ENCODE assay signal across 14 cellular contexts in the genomic region with DNA sequence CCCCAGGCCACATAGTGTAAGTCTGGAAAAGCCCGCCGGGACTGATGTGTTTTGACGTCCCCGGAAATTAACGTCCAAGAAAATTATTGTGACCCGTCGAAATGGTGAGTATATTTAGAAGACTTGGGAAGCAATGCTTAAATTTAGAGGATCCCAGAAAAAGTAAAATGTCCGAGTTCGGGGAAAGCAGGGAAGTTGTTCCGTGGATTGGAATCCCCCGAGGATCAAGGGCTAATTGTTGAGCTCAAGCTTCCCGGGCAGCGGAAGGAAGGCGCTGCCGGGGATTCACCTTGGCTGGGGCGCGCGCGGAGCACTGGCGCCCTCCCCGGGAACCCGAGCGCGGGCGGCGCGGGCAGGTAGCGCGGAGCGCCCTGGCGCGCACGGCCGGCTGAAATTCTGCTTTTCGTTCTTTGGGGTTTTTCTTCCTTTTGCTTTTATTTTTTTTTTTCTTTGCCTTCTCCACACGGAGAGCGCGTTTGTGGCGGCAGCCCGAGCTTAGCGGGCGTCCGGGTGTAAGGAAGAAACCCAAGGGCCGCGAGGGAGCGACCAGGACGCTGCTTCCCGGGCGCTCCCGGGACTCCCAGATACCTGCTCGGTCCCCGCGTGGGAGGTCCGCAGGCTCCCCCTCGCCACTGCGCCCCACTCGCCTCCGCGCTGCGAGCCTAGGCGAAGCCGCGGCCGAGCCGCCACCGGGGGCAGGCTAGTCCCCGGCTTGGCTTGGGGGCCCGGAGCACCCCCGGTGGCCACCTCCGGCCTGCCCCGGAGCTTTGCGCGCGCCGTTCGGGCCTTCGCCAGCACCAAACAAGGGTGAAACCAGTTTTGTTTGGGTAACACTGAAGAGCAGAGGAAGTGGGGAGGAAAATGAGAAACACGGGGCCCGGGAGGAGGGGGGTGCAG. TPM values are rescaled to one million over a fixed set of nuclear protein-coding genes. Genes with fewer than 3 reads are reported as not detected.
DNase-seq lines count a peak whose midpoint lies in the region; ATAC-seq and TF ChIP-seq lines count a peak whose summit lies in the region.
"Had no signal": no experiment of that assay in that cellular context is flagged by ENCODE, and none has a peak within 500 bp of the region (broad histone marks: within the 10 kb centered on the region; RNA-seq: fewer than 3 reads in every experiment).

No MANE protein-coding gene starts in this region.

- no peaks in the 10 kb centered on the region for H3K79me1 ChIP-seq in mesenchymal stem cell (replicated peaks; ENCODE audit: low read length, poor library complexity, severe bottlenecking)

- H3K4me1 ChIP-seq in cardiac muscle cell (ENCODE audit: low read depth) (no peaks in the 10 kb centered on the region), mesenchymal stem cell (ENCODE audit: control insufficient read depth, insufficient read depth, low read depth, low read length) (peaks cover 38% of the 10 kb centered on the region), suprapubic skin (peaks cover 33% of the 10 kb centered on the region)
- H3K4me1 ChIP-seq: parathyroid adenoma had no signal

- no peak overlapping the region for H3K27ac Mint-ChIP-seq in WTC11
- H3K27ac Mint-ChIP-seq: CD4-positive, alpha-beta memory T cell had no signal

- H3K4me3 ChIP-seq in cardiac muscle cell, result peak overlapping the region; percentile 22
- H3K4me3 ChIP-seq in mesenchymal stem cell (ENCODE audit: insufficient read depth in 1 of 2, low read depth in 1 of 2, low read length in 2 of 2), result no peak overlapping the region
- H3K4me3 ChIP-seq in suprapubic skin, result peak overlapping the region; percentile 22
- H3K4me3 ChIP-seq: vagina had no signal

- POLR2A ChIA-PET in WTC11 (lab: Charles Lee), result no interaction called here

- no peak overlapping the region for H3K4ac ChIP-seq in mesenchymal stem cell (ENCODE audit: low read depth in 1 of 2, low read length in 2 of 2)

- CTCF ChIA-PET in WTC11 (lab: Charles Lee), result interaction anchor here (0.5 to 18.6 kb wide), 11 partner anchors 7 to 491 kb away, joined by 3 to 761 read pairs (median 5); no protein-coding TSS in a partner anchor

- peaks cover 12% of the 10 kb centered on the region; the same call in 1 of the 2 replicates for H3K4me1 Mint-ChIP-seq in WTC11

- H3K27ac ChIP-seq in cardiac muscle cell, result no peak overlapping the region
- H3K27ac ChIP-seq in mesenchymal stem cell (ENCODE audit: low read length, poor library complexity, severe bottlenecking), result no peak overlapping the region
- no peak overlapping the region for H3K27ac ChIP-seq in suprapubic skin
- H3K27ac ChIP-seq: parathyroid adenoma, vagina had no signal

- peaks cover 5% of the 10 kb centered on the region for H3K36me3 Mint-ChIP-seq in WTC11
- H3K36me3 Mint-ChIP-seq: CD4-positive, alpha-beta memory T cell had no signal

- 3% methylated on average over 74 of the region's 79 CpGs for WGBS in mesenchymal stem cell
- 2% methylated on average over 60 of the region's 79 CpGs for WGBS in suprapubic skin

- DNase-seq in cardiac muscle cell (ENCODE audit: low read depth in 1 of 2, low spot score in 1 of 2) (peak in 1 of 2 donors; percentile 44), Right ventricle myocardium superior (no peak), WTC11 (ENCODE audit: low spot score) (peak; percentile 41), mesenchymal stem cell (no peak), suprapubic skin (ENCODE audit: low spot score in 2 of 2) (no peak), SIG-M5 (lab: John Stamatoyannopoulos, UW) (no peak), AG20443 (ENCODE audit: low spot score) (no peak)
- DNase-seq in effector CD8-positive, alpha-beta T cell (lab: John Stamatoyannopoulos, UW), result no peak
- DNase-seq: CD4-positive, alpha-beta memory T cell; erythroblast; NCI-H2081 had no signal

- no peak overlapping the region for H2BK15ac ChIP-seq in mesenchymal stem cell (ENCODE audit: low read depth, poor library complexity, severe bottlenecking)

- peaks cover 91% of the 10 kb centered on the region for H3K27me3 Mint-ChIP-seq in WTC11 (ENCODE audit: low read depth)

- peak overlapping the region in 1 of 2 experiments; percentile 23 for H3K18ac ChIP-seq in mesenchymal stem cell (ENCODE audit: low read depth in 1 of 2, low read length in 2 of 2)

- no peak overlapping the region for H3K9ac ChIP-seq in mesenchymal stem cell (ENCODE audit: low read length)
- H3K9ac ChIP-seq: parathyroid adenoma had no signal

- H3K14ac ChIP-seq in mesenchymal stem cell (ENCODE audit: low read length in 2 of 2), result no peak overlapping the region

- no peak overlapping the region for H4K8ac ChIP-seq in mesenchymal stem cell (ENCODE audit: low read length)

- H3K9me3 ChIP-seq in cardiac muscle cell (ENCODE audit: low read depth), result no peaks in the 10 kb centered on the region
- no peaks in the 10 kb centered on the region for H3K9me3 ChIP-seq in mesenchymal stem cell (ENCODE audit: control insufficient read depth, low read length)
- no peaks in the 10 kb centered on the region for H3K9me3 ChIP-seq in suprapubic skin
- H3K9me3 ChIP-seq: vagina had no signal

- no peak overlapping the region for H2AK5ac ChIP-seq in mesenchymal stem cell (ENCODE audit: low read length, severe bottlenecking)

- TF ChIP-seq CTCF in cardiac muscle cell (IDR thresholded peaks at IDR 0.05; ENCODE audit: low read depth, low read length) (no peak), WTC11 (IDR thresholded peaks at IDR 0.05) (no peak), suprapubic skin (IDR thresholded peaks at IDR 0.05) (no peak)

- peak overlapping the region; percentile 48 for H3K4me3 Mint-ChIP-seq in WTC11

- H3K27me3 ChIP-seq in cardiac muscle cell (peaks cover 98% of the 10 kb centered on the region), mesenchymal stem cell (ENCODE audit: control insufficient read depth in 1 of 2, insufficient read depth in 1 of 2, low read length in 2 of 2) (peaks cover 87% of the 10 kb centered on the region in 2 experiments), suprapubic skin (peaks cover 100% of the 10 kb centered on the region)

- no peak overlapping the region for H4K91ac ChIP-seq in mesenchymal stem cell (ENCODE audit: low read length)

- intact Hi-C loops in Right ventricle myocardium superior (cut with DNase I), result loop anchor here (10.0 kb wide), 1 partner anchor 259 kb away; no protein-coding TSS in a partner anchor

- no peak overlapping the region for H2BK5ac ChIP-seq in mesenchymal stem cell (ENCODE audit: low read depth, low read length, poor library complexity, severe bottlenecking)

- H2AFZ ChIP-seq in mesenchymal stem cell (ENCODE audit: low read depth, low read length), result no peak overlapping the region
- H2AFZ ChIP-seq: parathyroid adenoma had no signal

- no peaks in the 10 kb centered on the region for H3K9me3 Mint-ChIP-seq in WTC11

- no peak for TF ChIP-seq EP300 in suprapubic skin (IDR thresholded peaks at IDR 0.05)

- ATAC-seq in Right ventricle myocardium superior (ENCODE audit: poor library complexity), result no peak
- 0 out of 2 replicates have a peak, but pooled peaks have one; percentile 8 for ATAC-seq in WTC11

- H3K4me2 ChIP-seq in mesenchymal stem cell (ENCODE audit: low read length, poor library complexity, severe bottlenecking), result peak overlapping the region; percentile 39

- H2BK120ac ChIP-seq in mesenchymal stem cell (ENCODE audit: low read depth, low read length), result no peak overlapping the region

- no peak overlapping the region for H2BK12ac ChIP-seq in mesenchymal stem cell (ENCODE audit: low read length in 2 of 2)

- H3K36me3 ChIP-seq in cardiac muscle cell (no peaks in the 10 kb centered on the region), mesenchymal stem cell (ENCODE audit: control insufficient read depth in 1 of 2, insufficient read depth in 2 of 2, low read depth in 1 of 2, low read length in 2 of 2) (no peaks in the 10 kb centered on the region), suprapubic skin (no peaks in the 10 kb centered on the region)
- H3K36me3 ChIP-seq: vagina had no signal

- no peak for TF ChIP-seq POLR2A in suprapubic skin (IDR thresholded peaks at IDR 0.05)

- no peak overlapping the region for H3K23ac ChIP-seq in mesenchymal stem cell (ENCODE audit: low read length in 2 of 2)

TF ChIP-seq in WTC11, 78 proteins besides CTCF, POLR2A, EP300 and RAD21 (continues in another document):
- TF ChIP-seq ZNF423 (CRISPR knock-in tag; IDR thresholded peaks at IDR 0.05) (no peak), ZNF317 (CRISPR knock-in tag; IDR thresholded peaks at IDR 0.05; ENCODE audit: borderline replicate concordance, low read depth) (no peak), MAX (CRISPR knock-in tag; IDR thresholded peaks at IDR 0.05) (no peak), ZNF121 (CRISPR knock-in tag; IDR thresholded peaks at IDR 0.05) (no peak), SP1 (CRISPR knock-in tag; conservative IDR thresholded peaks at IDR 0.05) (no peak), FOXJ3 (CRISPR knock-in tag; IDR thresholded peaks at IDR 0.05; ENCODE audit: borderline replicate concordance) (no peak), TCF7 (CRISPR knock-in tag; IDR thresholded peaks at IDR 0.05; ENCODE audit: low read depth) (no peak), RELA (CRISPR knock-in tag; IDR thresholded peaks at IDR 0.05; ENCODE audit: borderline replicate concordance) (no peak)

RNA-seq across cellular contexts. Expression of gene IGF2, which starts 4.7 kb away (rescaled TPM):
- 91.4 and 120 TPM in 2 replicates for total RNA-seq in cardiac muscle cell
- polyA plus RNA-seq in cardiac muscle cell, result 136 and 155 TPM in 2 replicates
- total RNA-seq in Right ventricle myocardium superior, result 79.9 TPM
- 1.5 to 2.7 TPM (median 2.6 TPM) in 3 replicates for total RNA-seq in WTC11 (2021)
- polyA plus RNA-seq in mesenchymal stem cell (2013, experiment 1 of 2), result 374 TPM
- polyA plus RNA-seq in mesenchymal stem cell (2013, experiment 2 of 2), result 355 TPM
- 1 to 10 TPM; 3.2 to 9.7 (median 5.6) TPM for total RNA-seq in suprapubic skin
- total RNA-seq: CD4-positive, alpha-beta memory T cell; RPMI7951 had no signal
- polyA plus RNA-seq: CD4-positive, alpha-beta memory T cell had no signal

RNA-seq across cellular contexts. Expression of gene INS, which starts 17.1 kb away (rescaled TPM):
- not detected in 2 replicates for total RNA-seq in cardiac muscle cell
- polyA plus RNA-seq in cardiac muscle cell, result not detected in 2 replicates
- total RNA-seq in Right ventricle myocardium superior, result not detected
- 0.44 to 0.62 TPM in 2 of 3 replicates, not detected in the other for total RNA-seq in WTC11 (2021)
- polyA plus RNA-seq in mesenchymal stem cell (2013, experiment 1 of 2), result not detected
- not detected for polyA plus RNA-seq in mesenchymal stem cell (2013, experiment 2 of 2)
- not detected for total RNA-seq in suprapubic skin
- total RNA-seq: CD4-positive, alpha-beta memory T cell; RPMI7951; vagina had no signal
- polyA plus RNA-seq: CD4-positive, alpha-beta memory T cell had no signal

RNA-seq across cellular contexts. Expression of gene TH, which starts 27.7 kb away (rescaled TPM):
- total RNA-seq in cardiac muscle cell (not detected in 2 replicates), Right ventricle myocardium superior (not detected), WTC11 (2021) (0.16 TPM in 1 of 3 replicates, not detected in the others), suprapubic skin (1 to 10 TPM in 1 of 4 donors, under 1 TPM in 1, not detected in 2; 0.34 to 1.0 TPM)
- polyA plus RNA-seq in cardiac muscle cell, result not detected in 2 replicates
- polyA plus RNA-seq in mesenchymal stem cell (2013, experiment 1 of 2), result not detected
- polyA plus RNA-seq in mesenchymal stem cell (2013, experiment 2 of 2), result not detected
- total RNA-seq: CD4-positive, alpha-beta memory T cell had no signal
- polyA plus RNA-seq: CD4-positive, alpha-beta memory T cell had no signal

Comparison
In these comparisons a context has a peak if more than half of its experiments do, and no peak if none do; other contexts are left out.
1. H3K4me3 ChIP-seq: peak in cardiac muscle cell (single experiment) and suprapubic skin (single experiment); none in mesenchymal stem cell (0 of 2).